In the genomic region with DNA sequence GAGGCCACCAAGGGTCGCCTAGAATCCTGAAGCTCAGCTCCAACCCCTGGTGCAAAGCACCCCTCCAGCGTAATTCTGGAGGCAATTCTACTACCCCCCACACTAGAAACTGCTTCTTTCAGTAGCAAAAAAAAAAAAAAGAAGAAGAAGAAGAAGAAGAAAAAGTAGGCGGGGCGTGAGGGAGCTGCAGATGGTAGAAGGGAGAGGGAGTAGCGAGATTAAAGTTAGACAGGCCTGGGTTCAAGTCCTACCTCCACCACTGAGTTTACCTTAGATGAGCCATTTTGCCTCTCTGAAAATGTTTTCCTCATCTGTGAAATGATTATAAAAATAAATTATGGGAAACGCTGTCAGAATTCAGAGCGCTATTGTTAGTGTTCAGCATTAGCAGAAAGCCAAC, we compare ENCODE assay signal across 9 cellular contexts. TPM values are rescaled to one million over a fixed set of nuclear protein-coding genes. Genes with fewer than 3 reads are reported as not detected.
A peak's percentile ranks its signal among the peaks of the same experiment; 100 is the strongest.
DNase-seq lines count a peak whose midpoint lies in the region; TF ChIP-seq lines count a peak whose summit lies in the region.
"Had no signal": no experiment of that assay in that cellular context is flagged by ENCODE, and none has a peak within 500 bp of the region (broad histone marks: within the 10 kb centered on the region; RNA-seq: fewer than 3 reads in every experiment).

No MANE protein-coding gene starts in this region.

- H3K4me3 ChIP-seq in Peyer's patch (peak overlapping the region in 3 of 4 donors; percentile 34 to 62 (median 61)), hepatocyte (peak overlapping the region; percentile 49), stomach (peak overlapping the region; percentile 63 to 69 (median 67)), adrenal gland (peak overlapping the region in 1 of 4 donors; percentile 65)

- H3K4me1 Mint-ChIP-seq in activated CD4-positive, alpha-beta memory T cell treated with anti-CD3 and anti-CD28 coated beads, Interleukin-2, amount 10 ng/mL, durations not matched to agents 7 days and 5 days: peaks cover 7% of the 10 kb centered on the region
- peaks cover 14% of the 10 kb centered on the region for H3K4me1 Mint-ChIP-seq in activated CD4-positive, alpha-beta memory T cell treated with anti-CD3 and anti-CD28 coated beads for 36 hours (ENCODE audit: low read depth)

- DNase-seq in activated CD4-positive, alpha-beta memory T cell treated with anti-CD3 and anti-CD28 coated beads, Interleukin-2, amount 10 ng/mL, durations not matched to agents 7 days and 5 days: no peak
- DNase-seq in activated CD4-positive, alpha-beta memory T cell treated with anti-CD3 and anti-CD28 coated beads for 36 hours: no peak
- DNase-seq in Peyer's patch (no peak), hepatocyte (ENCODE audit: low spot score) (no peak), stomach (no peak), head of caudate nucleus (no peak), adrenal gland (no peak), NCI-H526 treated with DMSO at 0.1 percent for 48 hours (lab: John Stamatoyannopoulos, UW) (no peak)
- DNase-seq: C1 segment of cervical spinal cord had no signal

- H3K27me3 Mint-ChIP-seq in activated CD4-positive, alpha-beta memory T cell treated with anti-CD3 and anti-CD28 coated beads, Interleukin-2, amount 10 ng/mL, durations not matched to agents 7 days and 5 days: peaks cover 46% of the 10 kb centered on the region
- H3K27me3 Mint-ChIP-seq in activated CD4-positive, alpha-beta memory T cell treated with anti-CD3 and anti-CD28 coated beads for 36 hours: peaks cover 35% of the 10 kb centered on the region

- no peaks in the 10 kb centered on the region for H3K9me3 Mint-ChIP-seq in activated CD4-positive, alpha-beta memory T cell treated with anti-CD3 and anti-CD28 coated beads, Interleukin-2, amount 10 ng/mL, durations not matched to agents 7 days and 5 days
- no peaks in the 10 kb centered on the region for H3K9me3 Mint-ChIP-seq in activated CD4-positive, alpha-beta memory T cell treated with anti-CD3 and anti-CD28 coated beads for 36 hours

- CTCF ChIA-PET in activated CD4-positive, alpha-beta memory T cell treated with anti-CD3 and anti-CD28 coated beads, Interleukin-2, amount 10 ng/mL, durations not matched to agents 7 days and 5 days (lab: Charles Lee): no interaction called here
- CTCF ChIA-PET in activated CD4-positive, alpha-beta memory T cell treated with anti-CD3 and anti-CD28 coated beads for 36 hours (lab: Charles Lee): interaction anchor here (1.1 to 1.2 kb wide), 2 partner anchors 60 to 133 kb away, joined by 3 to 4 read pairs; no protein-coding TSS in a partner anchor

- H3K4me2 ChIP-seq in hepatocyte: peak overlapping the region; percentile 88

- peaks cover 36% of the 10 kb centered on the region for H3K79me2 ChIP-seq in hepatocyte

- H3K27ac ChIP-seq in Peyer's patch: peak overlapping the region in 1 of 4 donors; percentile 61
- H3K27ac ChIP-seq in hepatocyte: peak overlapping the region; percentile 74
- H3K27ac ChIP-seq in stomach: peak overlapping the region; percentile 84 to 95 (median 89)
- H3K27ac ChIP-seq in adrenal gland: peak overlapping the region in 1 of 5 donors; percentile 47

- no peak overlapping the region for H3K27ac Mint-ChIP-seq in activated CD4-positive, alpha-beta memory T cell treated with anti-CD3 and anti-CD28 coated beads, Interleukin-2, amount 10 ng/mL, durations not matched to agents 7 days and 5 days
- H3K27ac Mint-ChIP-seq in activated CD4-positive, alpha-beta memory T cell treated with anti-CD3 and anti-CD28 coated beads for 36 hours: no peak overlapping the region

- POLR2A ChIA-PET in activated CD4-positive, alpha-beta memory T cell treated with anti-CD3 and anti-CD28 coated beads, Interleukin-2, amount 10 ng/mL, durations not matched to agents 7 days and 5 days (lab: Charles Lee): no interaction called here
- POLR2A ChIA-PET in activated CD4-positive, alpha-beta memory T cell treated with anti-CD3 and anti-CD28 coated beads for 36 hours (lab: Charles Lee): no interaction called here

- H3K36me3 ChIP-seq in Peyer's patch (no peaks in the 10 kb centered on the region), hepatocyte (replicated peaks; ENCODE audit: insufficient read depth, low read depth) (no peaks in the 10 kb centered on the region), stomach (peaks cover 0 to 6% (median 0%) of the 10 kb centered on the region in 4 donors), adrenal gland (replicated peaks in 1 of 2) (no peaks in the 10 kb centered on the region)

- no peak for TF ChIP-seq EP300 in stomach (IDR thresholded peaks at IDR 0.05)

- H3K9me2 ChIP-seq in hepatocyte (replicated peaks; ENCODE audit: insufficient read depth): no peaks in the 10 kb centered on the region

- peak overlapping the region; percentile 89 for H2AFZ ChIP-seq in hepatocyte

- H3K9me3 ChIP-seq in Peyer's patch (no peaks in the 10 kb centered on the region), hepatocyte (ENCODE audit: low read depth) (no peaks in the 10 kb centered on the region), stomach (no peaks in the 10 kb centered on the region), adrenal gland (replicated peaks in 1 of 3) (no peaks in the 10 kb centered on the region)

- TF ChIP-seq POLR2A in Peyer's patch (IDR thresholded peaks at IDR 0.05): no peak
- TF ChIP-seq POLR2A in stomach (IDR thresholded peaks at IDR 0.05): no peak
- no peak for TF ChIP-seq POLR2A in adrenal gland (IDR thresholded peaks at IDR 0.05)

- no peaks in the 10 kb centered on the region for H4K20me1 ChIP-seq in hepatocyte (ENCODE audit: insufficient read depth, poor library complexity, severe bottlenecking)

- intact Hi-C loops in activated CD4-positive, alpha-beta memory T cell treated with anti-CD3 and anti-CD28 coated beads for 36 hours (cut with micrococcal nuclease): loop anchor here (2.0 kb wide), 1 partner anchor 30 kb away; no protein-coding TSS in a partner anchor
- intact Hi-C loops in stomach (cut with DNase I; ENCODE audit: low total_unique reads): no loop called here
- intact Hi-C loops in head of caudate nucleus (cut with DNase I): no loop called here
- intact Hi-C loops in adrenal gland (cut with DNase I): no loop called here

- H3K27me3 ChIP-seq in Peyer's patch (no peaks in the 10 kb centered on the region), hepatocyte (no peaks in the 10 kb centered on the region), stomach (peaks cover 0 to 12% (median 8%) of the 10 kb centered on the region in 3 donors), adrenal gland (no peaks in the 10 kb centered on the region)

- H3K4me3 Mint-ChIP-seq in activated CD4-positive, alpha-beta memory T cell treated with anti-CD3 and anti-CD28 coated beads, Interleukin-2, amount 10 ng/mL, durations not matched to agents 7 days and 5 days: peak overlapping the region; percentile 13
- H3K4me3 Mint-ChIP-seq in activated CD4-positive, alpha-beta memory T cell treated with anti-CD3 and anti-CD28 coated beads for 36 hours: no peak overlapping the region

- H3K36me3 Mint-ChIP-seq in activated CD4-positive, alpha-beta memory T cell treated with anti-CD3 and anti-CD28 coated beads, Interleukin-2, amount 10 ng/mL, durations not matched to agents 7 days and 5 days (ENCODE audit: low read depth): no peaks in the 10 kb centered on the region
- H3K36me3 Mint-ChIP-seq in activated CD4-positive, alpha-beta memory T cell treated with anti-CD3 and anti-CD28 coated beads for 36 hours: no peaks in the 10 kb centered on the region

- 74% methylated on average over 7 of the region's 7 CpGs for whole genome bisulfite sequencing in hepatocyte (ENCODE audit: low lambda C conversion rate, missing lambda C conversion rate)
- WGBS in stomach, 5 donors: 12 to 45% (median 35%) methylated on average over 7 of the region's 7 CpGs
- WGBS in adrenal gland, 4 donors: 52 to 68% (median 64%) methylated on average over 7 of the region's 7 CpGs

- peaks cover 0 to 7% (median 0%) of the 10 kb centered on the region in 4 donors for H3K4me1 ChIP-seq in Peyer's patch
- peaks cover 10% of the 10 kb centered on the region for H3K4me1 ChIP-seq in hepatocyte (ENCODE audit: insufficient read depth)
- peaks cover 25 to 69% (median 50%) of the 10 kb centered on the region in 4 donors for H3K4me1 ChIP-seq in stomach
- H3K4me1 ChIP-seq in adrenal gland (replicated peaks in 1 of 2): no peaks in the 10 kb centered on the region

- TF ChIP-seq CTCF in Peyer's patch (IDR thresholded peaks at IDR 0.05): no peak
- TF ChIP-seq CTCF in hepatocyte (IDR thresholded peaks at IDR 0.05; ENCODE audit: poor library complexity): no peak
- no peak for TF ChIP-seq CTCF in stomach (IDR thresholded peaks at IDR 0.05)
- no peak for TF ChIP-seq CTCF in adrenal gland (IDR thresholded peaks at IDR 0.05)

RNA-seq across cellular contexts. Expression of gene FAM174B, which starts 0.9 kb away (rescaled TPM):
- 1 to 10 TPM; 2.8 to 3.0 TPM for total RNA-seq in activated CD4-positive, alpha-beta memory T cell treated with anti-CD3 and anti-CD28 coated beads, Interleukin-2, amount 10 ng/mL, durations not matched to agents 7 days and 5 days
- 1 to 10 TPM; 5.0 to 7.7 TPM for total RNA-seq in activated CD4-positive, alpha-beta memory T cell treated with anti-CD3 and anti-CD28 coated beads for 36 hours
- 10 to 100 TPM in 2 of 4 donors, 1 to 10 TPM in 2; 9.0 to 14.0 (median 11.4) TPM for total RNA-seq in Peyer's patch
- 17.0 and 17.8 TPM in 2 replicates for total RNA-seq in hepatocyte
- 29.6 and 34.9 TPM in 2 replicates for polyA plus RNA-seq in hepatocyte
- total RNA-seq in stomach: 10 to 100 TPM; 14.6 to 54.0 (median 36.2) TPM
- 10 to 100 TPM; 21.7 to 30.3 (median 22.7) TPM for polyA plus RNA-seq in stomach
- total RNA-seq in adrenal gland: 10 to 100 TPM in 5 of 8 donors, 1 to 10 TPM in 3; 3.7 to 14.3 (median 10.6) TPM
- polyA plus RNA-seq in adrenal gland: 10 to 100 TPM in 1 of 3 donors, 1 to 10 TPM in 2; 7.7 to 16.4 (median 8.1) TPM
